Comparison of ENCODE assay signal across 23 cellular contexts in the genomic region with DNA sequence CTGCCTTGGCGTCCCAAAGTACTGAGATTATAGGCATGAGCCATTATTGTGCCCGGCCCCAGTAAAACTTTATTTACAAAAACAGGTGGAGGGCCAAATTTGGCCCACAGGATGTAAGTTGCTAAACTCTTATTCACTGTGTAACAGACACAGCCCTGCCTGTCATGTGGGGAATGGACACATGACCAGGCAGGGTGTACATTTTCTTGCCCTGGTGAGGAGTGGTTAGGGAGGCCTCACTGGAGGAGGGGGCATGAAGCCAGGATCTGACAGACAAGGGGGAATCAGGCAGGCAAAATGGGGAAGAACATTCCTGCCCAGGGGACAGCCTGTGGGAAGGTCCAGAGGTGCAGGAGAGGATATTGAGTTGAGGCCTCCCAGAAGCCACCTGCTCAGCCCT. TPM values are rescaled to one million over a fixed set of nuclear protein-coding genes. Genes with fewer than 3 reads are reported as not detected.
A peak's percentile ranks its signal among the peaks of the same experiment; 100 is the strongest.
DNase-seq lines count a peak whose midpoint lies in the region; ATAC-seq and TF ChIP-seq lines count a peak whose summit lies in the region.
"Had no signal": no experiment of that assay in that cellular context is flagged by ENCODE, and none has a peak within 500 bp of the region (broad histone marks: within the 10 kb centered on the region; RNA-seq: fewer than 3 reads in every experiment).

No MANE protein-coding gene starts in this region.

- peaks cover 19% of the 10 kb centered on the region for H3K4me1 ChIP-seq in osteoblast (ENCODE audit: insufficient read depth, low read length)

- no peak overlapping the region for H3K4me3 ChIP-seq in osteoblast (ENCODE audit: insufficient read depth, low read length)
- H3K4me3 ChIP-seq: coronary artery, smooth muscle cell, transverse colon had no signal

- H3K36me3 ChIP-seq in osteoblast (ENCODE audit: insufficient read depth, low read length), result peaks cover 12% of the 10 kb centered on the region
- H3K36me3 ChIP-seq: transverse colon had no signal

- CTCF ChIA-PET in WTC11 (lab: Charles Lee), result interaction anchor here (3.4 kb wide), 1 partner anchor 8 kb away, joined by 31 read pairs; no protein-coding TSS in a partner anchor

- no peak overlapping the region for H3K27ac ChIP-seq in osteoblast (ENCODE audit: low read depth, low read length)
- H3K27ac ChIP-seq: coronary artery, transverse colon, VCaP had no signal

- H3K4me3 Mint-ChIP-seq in HFFc6 (no peak overlapping the region), WTC11 (no peak overlapping the region)
- H3K4me3 Mint-ChIP-seq: CD4-positive, alpha-beta T cell; mesothelial cell of epicardium; nephron progenitor cell; stimulated activated naive CD8-positive, alpha-beta T cell treated with anti-CD3 and anti-CD28 coated beads, Interleukin-15, Interleukin-2, amounts not matched to agents 100 ng/mL and 50 ng/mL, for 24 hours had no signal

- no peak overlapping the region for H2AFZ ChIP-seq in osteoblast (ENCODE audit: low read length)

- H3K36me3 Mint-ChIP-seq in HFFc6 (ENCODE audit: low read depth) (peaks cover 17% of the 10 kb centered on the region), WTC11 (no peaks in the 10 kb centered on the region)

- H3K27ac Mint-ChIP-seq in HFFc6 (0 out of 2 replicates have a peak overlapping the region, but pooled peaks have one; percentile 36), WTC11 (peak overlapping the region; percentile 79)
- H3K27ac Mint-ChIP-seq: CD4-positive, alpha-beta T cell; nephron progenitor cell; stimulated activated naive CD8-positive, alpha-beta T cell treated with anti-CD3 and anti-CD28 coated beads, Interleukin-15, Interleukin-2, amounts not matched to agents 100 ng/mL and 50 ng/mL, for 24 hours had no signal

- no peak for ATAC-seq in WTC11

- DNase-seq in HFFc6, result no peak
- DNase-seq in WTC11 (ENCODE audit: low spot score), result no peak
- DNase-seq in osteoblast (ENCODE audit: insufficient read length, low spot score, missing footprints), result peak; percentile 50
- DNase-seq in midbrain (lab: John Stamatoyannopoulos, UW), result no peak
- no peak for DNase-seq in HK-2 (ENCODE audit: unreplicated experiment)
- no peak for DNase-seq in C1 segment of cervical spinal cord (lab: John Stamatoyannopoulos, UW)
- DNase-seq: activated effector memory CD4-positive, alpha-beta T cell treated with Interleukin-2 at 50 U/mL for 16 hours; CD4-positive, alpha-beta T cell; head of caudate nucleus; NCI-H1694; NCI-H774; nephron progenitor cell; SIG-M5; stimulated activated CD4-positive, alpha-beta T cell treated with anti-CD3 and anti-CD28 coated beads, Interleukin-4, amount 100 ng/mL, for 1 hour; transverse colon had no signal

- H3K4me1 Mint-ChIP-seq in HFFc6 (ENCODE audit: low read depth), result peaks cover 31% of the 10 kb centered on the region
- H3K4me1 Mint-ChIP-seq in WTC11, result peaks cover 7% of the 10 kb centered on the region

- peaks cover 46% of the 10 kb centered on the region for H3K79me2 ChIP-seq in osteoblast (ENCODE audit: insufficient read depth, low read length)

- no peaks in the 10 kb centered on the region for H4K20me1 ChIP-seq in osteoblast (ENCODE audit: insufficient read depth, low read length)

- H3K27me3 Mint-ChIP-seq in HFFc6 (ENCODE audit: insufficient read depth), result peaks cover 6% of the 10 kb centered on the region
- no peaks in the 10 kb centered on the region for H3K27me3 Mint-ChIP-seq in WTC11 (ENCODE audit: low read depth)
- H3K27me3 Mint-ChIP-seq: CD4-positive, alpha-beta T cell; stimulated activated naive CD8-positive, alpha-beta T cell treated with anti-CD3 and anti-CD28 coated beads, Interleukin-15, Interleukin-2, amounts not matched to agents 100 ng/mL and 50 ng/mL, for 24 hours had no signal

- no peaks in the 10 kb centered on the region for H3K9me3 ChIP-seq in osteoblast (ENCODE audit: low read depth, low read length)
- H3K9me3 ChIP-seq: transverse colon had no signal

- TF ChIP-seq CTCF in HFFc6 (IDR thresholded peaks at IDR 0.05) (no peak), WTC11 (IDR thresholded peaks at IDR 0.05) (no peak), osteoblast (IDR thresholded peaks at IDR 0.05; ENCODE audit: extremely low read depth, low read depth, low read length) (no peak)

- H3K27me3 ChIP-seq in osteoblast (ENCODE audit: insufficient read depth, low read length), result no peaks in the 10 kb centered on the region
- H3K27me3 ChIP-seq: transverse colon had no signal

- POLR2A ChIA-PET in WTC11 (lab: Charles Lee), result no interaction called here

- peaks cover 6% of the 10 kb centered on the region for H3K9me3 Mint-ChIP-seq in HFFc6
- H3K9me3 Mint-ChIP-seq in WTC11, result no peaks in the 10 kb centered on the region
- H3K9me3 Mint-ChIP-seq: CD4-positive, alpha-beta T cell; mesothelial cell of epicardium; nephron progenitor cell; stimulated activated naive CD8-positive, alpha-beta T cell treated with anti-CD3 and anti-CD28 coated beads, Interleukin-15, Interleukin-2, amounts not matched to agents 100 ng/mL and 50 ng/mL, for 24 hours had no signal

- no peak overlapping the region for H3K4me2 ChIP-seq in osteoblast (ENCODE audit: insufficient read depth, low read length)
- H3K4me2 ChIP-seq: smooth muscle cell had no signal

TF ChIP-seq in WTC11, 78 proteins besides CTCF, POLR2A, EP300 and RAD21:
- TF ChIP-seq CREM (CRISPR knock-in tag; IDR thresholded peaks at IDR 0.05) (no peak), CREB1 (CRISPR knock-in tag; IDR thresholded peaks at IDR 0.05) (no peak), TEAD1 (CRISPR knock-in tag; IDR thresholded peaks at IDR 0.05) (no peak)
- TF ChIP-seq, protein P1, sequence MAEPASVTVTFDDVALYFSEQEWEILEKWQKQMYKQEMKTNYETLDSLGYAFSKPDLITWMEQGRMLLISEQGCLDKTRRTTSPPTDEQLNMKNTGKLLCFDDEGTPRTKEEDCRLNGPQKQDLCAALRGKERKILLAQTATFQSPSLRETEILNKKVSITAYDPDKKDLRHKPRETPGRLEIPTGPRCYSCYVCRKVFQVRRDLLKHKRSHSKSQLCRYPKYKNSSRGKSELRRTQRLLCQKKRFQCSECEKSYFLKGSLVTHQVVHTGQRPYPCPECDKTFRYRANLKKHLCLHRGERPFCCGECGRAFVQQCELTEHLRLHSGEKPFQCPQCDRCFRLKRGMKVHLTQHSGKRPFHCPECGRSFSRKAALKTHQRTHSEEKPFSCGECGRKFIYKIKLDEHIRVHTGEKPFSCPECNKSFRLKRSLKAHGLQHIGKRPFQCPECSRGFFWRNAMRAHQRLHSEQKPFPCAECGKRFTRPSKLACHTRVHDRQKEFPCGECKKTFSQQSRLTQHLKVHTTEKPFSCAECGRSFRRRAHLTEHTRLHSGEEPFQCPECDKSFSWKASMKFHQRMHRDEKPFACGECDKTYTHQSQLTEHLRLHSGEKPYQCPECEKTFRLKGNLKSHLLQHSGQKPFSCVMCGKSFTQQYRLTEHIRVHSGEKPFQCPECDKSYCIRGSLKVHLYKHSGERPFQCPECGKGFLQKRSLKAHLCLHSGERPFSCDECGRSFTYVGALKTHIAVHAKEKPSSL (CRISPR knock-in tag; conservative IDR thresholded peaks at IDR 0.05), result no peak
- TF ChIP-seq, protein P2, sequence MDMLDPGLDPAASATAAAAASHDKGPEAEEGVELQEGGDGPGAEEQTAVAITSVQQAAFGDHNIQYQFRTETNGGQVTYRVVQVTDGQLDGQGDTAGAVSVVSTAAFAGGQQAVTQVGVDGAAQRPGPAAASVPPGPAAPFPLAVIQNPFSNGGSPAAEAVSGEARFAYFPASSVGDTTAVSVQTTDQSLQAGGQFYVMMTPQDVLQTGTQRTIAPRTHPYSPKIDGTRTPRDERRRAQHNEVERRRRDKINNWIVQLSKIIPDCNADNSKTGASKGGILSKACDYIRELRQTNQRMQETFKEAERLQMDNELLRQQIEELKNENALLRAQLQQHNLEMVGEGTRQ (CRISPR knock-in tag; IDR thresholded peaks at IDR 0.05), result no peak

RNA-seq across cellular contexts. Expression of a gene that starts 7.4 kb away (rescaled TPM):
- 100 to 1,000 TPM in 1 of 6 experiments, 10 to 100 TPM in 5; 90.6 to 101 (median 95.2) TPM for total RNA-seq in HFFc6 (2021; fragmentation: NEBNext Ultra II Directional; extraction: Animal tissue kit (Norgen Biotek cat#: 25700))
- total RNA-seq in WTC11 (2021) (81.7 to 108 TPM (median 108 TPM) in 3 replicates), osteoblast (84.6 and 98.1 TPM in 2 replicates)

RNA-seq across cellular contexts. Expression of a gene that starts 33.7 kb away (rescaled TPM):
- total RNA-seq in HFFc6 (2021; fragmentation: NEBNext Ultra II Directional; extraction: Animal tissue kit (Norgen Biotek cat#: 25700)), result 10 to 100 TPM; 11.5 to 14.9 (median 13.6) TPM
- 8.6 to 12.1 TPM (median 10.1 TPM) in 3 replicates for total RNA-seq in WTC11 (2021)
- 47.4 and 64.4 TPM in 2 replicates for total RNA-seq in osteoblast

RNA-seq across cellular contexts. Expression of a gene that starts 43.3 kb away (rescaled TPM):
- total RNA-seq in HFFc6 (2021; fragmentation: NEBNext Ultra II Directional; extraction: Animal tissue kit (Norgen Biotek cat#: 25700)), result not detected
- total RNA-seq in WTC11 (2021), result not detected in 3 replicates
- total RNA-seq in osteoblast, result not detected in 2 replicates
- total RNA-seq: CD4-positive, alpha-beta T cell; MCF 10A; mesothelial cell of epicardium; pulmonary artery endothelial cell; T-helper 1 cell treated with Interleukin-12 subunit alpha and Interleukin-12 subunit beta and Interleukin-4 antibody, amounts not matched to agents 30 ng/mL and 1 ng/mL, for 36 hours; transverse colon had no signal

RNA-seq across cellular contexts. Expression of a gene that starts 51.4 kb away (rescaled TPM):
- 100 to 1,000 TPM; 102 to 115 (median 106) TPM for total RNA-seq in HFFc6 (2021; fragmentation: NEBNext Ultra II Directional; extraction: Animal tissue kit (Norgen Biotek cat#: 25700))
- total RNA-seq in WTC11 (2021) (54.0 to 71.7 TPM (median 67.1 TPM) in 3 replicates), osteoblast (106 and 108 TPM in 2 replicates)

RNA-seq across cellular contexts. Expression of a gene that starts 55.6 kb away (rescaled TPM):
- not detected for total RNA-seq in HFFc6 (2021; fragmentation: NEBNext Ultra II Directional; extraction: Animal tissue kit (Norgen Biotek cat#: 25700))
- total RNA-seq in WTC11 (2021) (1.2 to 2.9 TPM (median 2.3 TPM) in 3 replicates), osteoblast (not detected in 2 replicates)
- total RNA-seq: CD4-positive, alpha-beta T cell; MCF 10A; pulmonary artery endothelial cell; T-helper 1 cell treated with Interleukin-12 subunit alpha and Interleukin-12 subunit beta and Interleukin-4 antibody, amounts not matched to agents 30 ng/mL and 1 ng/mL, for 36 hours had no signal
